ENCODE assay signal across 33 cellular contexts in the genomic region with DNA sequence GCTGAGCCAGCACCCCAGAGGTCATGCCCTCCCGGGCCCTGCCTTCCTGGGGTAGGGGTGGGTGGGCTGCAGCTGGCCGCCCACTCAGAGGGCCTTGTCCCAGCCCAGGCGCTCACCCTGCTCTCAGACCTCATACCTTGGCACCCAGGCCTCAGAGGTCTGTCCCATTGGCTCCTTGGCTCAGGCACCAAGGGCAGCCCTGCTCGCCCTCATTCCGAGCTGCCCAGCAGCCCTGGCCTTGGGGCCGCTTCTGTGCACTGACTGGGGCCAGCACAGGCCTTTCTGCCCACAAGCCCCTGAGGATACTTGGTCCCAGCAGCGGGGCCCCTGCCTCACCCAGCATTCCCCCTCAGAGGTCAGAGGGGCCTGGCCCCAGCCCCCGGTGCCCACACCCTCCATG. TPM values are rescaled to one million over a fixed set of nuclear protein-coding genes. Genes with fewer than 3 reads are reported as not detected.
"Had no signal": no experiment of that assay in that cellular context is flagged by ENCODE, and none has a peak within 500 bp of the region (broad histone marks: within the 10 kb centered on the region; RNA-seq: fewer than 3 reads in every experiment).

No MANE protein-coding gene starts in this region.

- H3K27ac ChIP-seq: adrenal gland, ascending aorta, body of pancreas, brain microvascular endothelial cell, breast epithelium, cardiac muscle cell had no signal

- H3K27me3 ChIP-seq: adrenal gland, ascending aorta, body of pancreas, brain microvascular endothelial cell, breast epithelium, cardiac muscle cell had no signal

- ATAC-seq: activated naive CD4-positive, alpha-beta T cell treated with anti-CD3 and anti-CD28 coated beads, Interleukin-2, amount 50 U/mL, for 72 hours; activated naive CD8-positive, alpha-beta T cell treated with anti-CD3 and anti-CD28 coated beads, Interleukin-2, amount 50 U/mL, for 24 hours; activated T-cell treated with anti-CD3 and anti-CD28 coated beads, Interleukin-2, amount 50 U/mL, for 4 hours; activated T-helper 17 cell treated with anti-CD3 and anti-CD28 coated beads, Interleukin-2, amount 50 U/mL, for 72 hours; body of pancreas had no signal

- H3K4me3 ChIP-seq: adrenal gland, ascending aorta, body of pancreas, breast epithelium, cardiac muscle cell had no signal

- H3K4me1 ChIP-seq: ascending aorta, body of pancreas, breast epithelium had no signal

- H3K27ac Mint-ChIP-seq: activated naive CD4-positive, alpha-beta T cell treated with anti-CD3 and anti-CD28 coated beads for 36 hours; activated naive CD4-positive, alpha-beta T cell treated with anti-CD3 and anti-CD28 coated beads, Interleukin-2, amount 10 ng/mL, durations not matched to agents 7 days and 5 days; activated naive CD4-positive, alpha-beta T cell treated with anti-CD3 and anti-CD28 coated beads, Interleukin-2, amount 50 U/mL, for 24 hours; activated naive CD8-positive, alpha-beta T cell; activated naive CD8-positive, alpha-beta T cell treated with anti-CD3 and anti-CD28 coated beads for 36 hours; activated naive CD8-positive, alpha-beta T cell treated with anti-CD3 and anti-CD28 coated beads, Interleukin-2, amount 10 ng/mL, durations not matched to agents 7 days and 5 days; activated naive CD8-positive, alpha-beta T cell treated with anti-CD3 and anti-CD28 coated beads, Interleukin-2, amount 50 U/mL, for 24 hours; activated T-cell treated with anti-CD3 and anti-CD28 coated beads, Interleukin-2, amount 50 U/mL, for 24 hours; activated T-helper 1 cell treated with anti-CD3 and anti-CD28 coated beads, Interleukin-12 subunit alpha, Interleukin-12 subunit beta, Interleukin-2, Interleukin-4 antibody, amounts not matched to agents 30 ng/mL and 10 ng/mL and 1 ng/mL, durations not matched to agents 14 hours and 24 hours and 36 hours; activated T-helper 17 cell treated with anti-CD3 and anti-CD28 coated beads, Interleukin-2, amount 50 U/mL, for 72 hours; activated T-helper 2 cell treated with anti-CD3 and anti-CD28 coated beads, Interferon-gamma antibody, Interleukin-2, Interleukin-4, amounts not matched to agents 10 μg/mL and 5 μg/mL and 100 μg/mL, durations not matched to agents 14 hours and 24 hours and 36 hours had no signal

- H3K9me3 ChIP-seq: adrenal gland, ascending aorta, body of pancreas, breast epithelium had no signal

- H3K36me3 ChIP-seq: adrenal gland, ascending aorta, brain microvascular endothelial cell, breast epithelium, cardiac muscle cell had no signal

- H3K36me3 Mint-ChIP-seq: activated naive CD4-positive, alpha-beta T cell treated with anti-CD3 and anti-CD28 coated beads, Interleukin-2, amount 10 ng/mL, durations not matched to agents 7 days and 5 days; activated naive CD4-positive, alpha-beta T cell treated with anti-CD3 and anti-CD28 coated beads, Interleukin-2, amount 50 U/mL, for 24 hours; activated naive CD4-positive, alpha-beta T cell treated with anti-CD3 and anti-CD28 coated beads, Interleukin-2, amount 50 U/mL, for 72 hours; activated naive CD8-positive, alpha-beta T cell; activated naive CD8-positive, alpha-beta T cell treated with anti-CD3 and anti-CD28 coated beads for 36 hours; activated naive CD8-positive, alpha-beta T cell treated with anti-CD3 and anti-CD28 coated beads, Interleukin-2, amount 10 ng/mL, durations not matched to agents 7 days and 5 days; brain had no signal

- H3K4me3 Mint-ChIP-seq: activated naive CD4-positive, alpha-beta T cell treated with anti-CD3 and anti-CD28 coated beads for 36 hours; activated naive CD4-positive, alpha-beta T cell treated with anti-CD3 and anti-CD28 coated beads, Interleukin-2, amount 10 ng/mL, durations not matched to agents 7 days and 5 days; activated naive CD4-positive, alpha-beta T cell treated with anti-CD3 and anti-CD28 coated beads, Interleukin-2, amount 50 U/mL, for 24 hours; activated naive CD8-positive, alpha-beta T cell; activated naive CD8-positive, alpha-beta T cell treated with anti-CD3 and anti-CD28 coated beads for 36 hours; activated naive CD8-positive, alpha-beta T cell treated with anti-CD3 and anti-CD28 coated beads, Interleukin-2, amount 10 ng/mL, durations not matched to agents 7 days and 5 days; activated naive CD8-positive, alpha-beta T cell treated with anti-CD3 and anti-CD28 coated beads, Interleukin-2, amount 50 U/mL, for 24 hours; activated T-cell treated with anti-CD3 and anti-CD28 coated beads, Interleukin-2, amount 50 U/mL, for 24 hours; activated T-cell treated with anti-CD3 and anti-CD28 coated beads, Interleukin-2, amount 50 U/mL, for 4 hours; activated T-helper 1 cell treated with anti-CD3 and anti-CD28 coated beads, Interleukin-12 subunit alpha, Interleukin-12 subunit beta, Interleukin-2, Interleukin-4 antibody, amounts not matched to agents 30 ng/mL and 10 ng/mL and 1 ng/mL, durations not matched to agents 14 hours and 24 hours and 36 hours; activated T-helper 17 cell treated with anti-CD3 and anti-CD28 coated beads, Interleukin-2, amount 50 U/mL, for 72 hours; brain; central memory CD8-positive, alpha-beta T cell had no signal

- DNase-seq: activated effector memory CD4-positive, alpha-beta T cell treated with anti-CD3 and anti-CD28 coated beads, Interleukin-2, amount 50 U/mL, for 16 hours; activated effector memory CD4-positive, alpha-beta T cell treated with Interleukin-2 at 50 U/mL for 16 hours; activated gamma-delta T cell; activated gamma-delta T cell treated with Interleukin-2 at 50 U/mL for 16 hours; activated naive CD4-positive, alpha-beta T cell; activated naive CD4-positive, alpha-beta T cell treated with anti-CD3 and anti-CD28 coated beads for 36 hours; activated naive CD4-positive, alpha-beta T cell treated with anti-CD3 and anti-CD28 coated beads, Interleukin-2, amount 10 ng/mL, durations not matched to agents 7 days and 5 days; activated naive CD4-positive, alpha-beta T cell treated with anti-CD3 and anti-CD28 coated beads, Interleukin-2, amount 50 U/mL, for 16 hours; activated naive CD4-positive, alpha-beta T cell treated with Interleukin-2 at 50 U/mL for 16 hours; activated naive CD8-positive, alpha-beta T cell treated with anti-CD3 and anti-CD28 coated beads for 36 hours; activated naive CD8-positive, alpha-beta T cell treated with anti-CD3 and anti-CD28 coated beads, Interleukin-2, amount 10 ng/mL, durations not matched to agents 7 days and 5 days; activated naive CD8-positive, alpha-beta T cell treated with anti-CD3 and anti-CD28 coated beads, Interleukin-2, amount 50 U/mL, for 24 hours; activated T-cell treated with anti-CD3 and anti-CD28 coated beads, Interleukin-2, amount 50 U/mL, for 1 hour; activated T-cell treated with anti-CD3 and anti-CD28 coated beads, Interleukin-2, amount 50 U/mL, for 24 hours; activated T-cell treated with anti-CD3 and anti-CD28 coated beads, Interleukin-2, amount 50 U/mL, for 4 hours; activated T-cell treated with anti-CD3 and anti-CD28 coated beads, Interleukin-2, amount 50 U/mL, for 48 hours; aorta; body of pancreas; brain microvascular endothelial cell; central memory CD4-positive, alpha-beta T cell had no signal

- H3K9me3 Mint-ChIP-seq: activated naive CD4-positive, alpha-beta T cell treated with anti-CD3 and anti-CD28 coated beads for 36 hours; activated naive CD4-positive, alpha-beta T cell treated with anti-CD3 and anti-CD28 coated beads, Interleukin-2, amount 10 ng/mL, durations not matched to agents 7 days and 5 days; activated naive CD4-positive, alpha-beta T cell treated with anti-CD3 and anti-CD28 coated beads, Interleukin-2, amount 50 U/mL, for 24 hours; activated naive CD4-positive, alpha-beta T cell treated with anti-CD3 and anti-CD28 coated beads, Interleukin-2, amount 50 U/mL, for 72 hours; activated naive CD8-positive, alpha-beta T cell treated with anti-CD3 and anti-CD28 coated beads for 36 hours; activated naive CD8-positive, alpha-beta T cell treated with anti-CD3 and anti-CD28 coated beads, Interleukin-2, amount 10 ng/mL, durations not matched to agents 7 days and 5 days; activated naive CD8-positive, alpha-beta T cell treated with anti-CD3 and anti-CD28 coated beads, Interleukin-2, amount 50 U/mL, for 24 hours; activated T-cell treated with anti-CD3 and anti-CD28 coated beads, Interleukin-2, amount 50 U/mL, for 24 hours; activated T-cell treated with anti-CD3 and anti-CD28 coated beads, Interleukin-2, amount 50 U/mL, for 4 hours; activated T-helper 1 cell treated with anti-CD3 and anti-CD28 coated beads, Interleukin-12 subunit alpha, Interleukin-12 subunit beta, Interleukin-2, Interleukin-4 antibody, amounts not matched to agents 30 ng/mL and 10 ng/mL and 1 ng/mL, durations not matched to agents 14 hours and 24 hours and 36 hours; activated T-helper 17 cell treated with anti-CD3 and anti-CD28 coated beads, Interleukin-2, amount 50 U/mL, for 72 hours; activated T-helper 2 cell treated with anti-CD3 and anti-CD28 coated beads, Interferon-gamma antibody, Interleukin-2, Interleukin-4, amounts not matched to agents 10 μg/mL and 5 μg/mL and 100 μg/mL, durations not matched to agents 14 hours and 24 hours and 36 hours; brain; central memory CD8-positive, alpha-beta T cell had no signal

- H3K27me3 Mint-ChIP-seq: activated naive CD4-positive, alpha-beta T cell treated with anti-CD3 and anti-CD28 coated beads, Interleukin-2, amount 10 ng/mL, durations not matched to agents 7 days and 5 days; activated naive CD4-positive, alpha-beta T cell treated with anti-CD3 and anti-CD28 coated beads, Interleukin-2, amount 50 U/mL, for 24 hours; activated naive CD8-positive, alpha-beta T cell; activated naive CD8-positive, alpha-beta T cell treated with anti-CD3 and anti-CD28 coated beads for 36 hours; activated naive CD8-positive, alpha-beta T cell treated with anti-CD3 and anti-CD28 coated beads, Interleukin-2, amount 10 ng/mL, durations not matched to agents 7 days and 5 days; activated naive CD8-positive, alpha-beta T cell treated with anti-CD3 and anti-CD28 coated beads, Interleukin-2, amount 50 U/mL, for 24 hours; activated T-cell treated with anti-CD3 and anti-CD28 coated beads, Interleukin-2, amount 50 U/mL, for 24 hours; activated T-helper 17 cell treated with anti-CD3 and anti-CD28 coated beads, Interleukin-2, amount 50 U/mL, for 72 hours had no signal

- H3K4me1 Mint-ChIP-seq: activated naive CD4-positive, alpha-beta T cell treated with anti-CD3 and anti-CD28 coated beads, Interleukin-2, amount 10 ng/mL, durations not matched to agents 7 days and 5 days; activated naive CD4-positive, alpha-beta T cell treated with anti-CD3 and anti-CD28 coated beads, Interleukin-2, amount 50 U/mL, for 24 hours; activated naive CD8-positive, alpha-beta T cell treated with anti-CD3 and anti-CD28 coated beads for 36 hours; activated naive CD8-positive, alpha-beta T cell treated with anti-CD3 and anti-CD28 coated beads, Interleukin-2, amount 10 ng/mL, durations not matched to agents 7 days and 5 days; activated naive CD8-positive, alpha-beta T cell treated with anti-CD3 and anti-CD28 coated beads, Interleukin-2, amount 50 U/mL, for 24 hours; activated T-helper 17 cell treated with anti-CD3 and anti-CD28 coated beads, Interleukin-2, amount 50 U/mL, for 72 hours; central memory CD8-positive, alpha-beta T cell had no signal

RNA-seq across cellular contexts. Expression of gene GCK, which starts 45.8 kb away (rescaled TPM):
- total RNA-seq: astrocyte had no signal
